8 cellular contexts compared by ENCODE assay signal in the genomic region with DNA sequence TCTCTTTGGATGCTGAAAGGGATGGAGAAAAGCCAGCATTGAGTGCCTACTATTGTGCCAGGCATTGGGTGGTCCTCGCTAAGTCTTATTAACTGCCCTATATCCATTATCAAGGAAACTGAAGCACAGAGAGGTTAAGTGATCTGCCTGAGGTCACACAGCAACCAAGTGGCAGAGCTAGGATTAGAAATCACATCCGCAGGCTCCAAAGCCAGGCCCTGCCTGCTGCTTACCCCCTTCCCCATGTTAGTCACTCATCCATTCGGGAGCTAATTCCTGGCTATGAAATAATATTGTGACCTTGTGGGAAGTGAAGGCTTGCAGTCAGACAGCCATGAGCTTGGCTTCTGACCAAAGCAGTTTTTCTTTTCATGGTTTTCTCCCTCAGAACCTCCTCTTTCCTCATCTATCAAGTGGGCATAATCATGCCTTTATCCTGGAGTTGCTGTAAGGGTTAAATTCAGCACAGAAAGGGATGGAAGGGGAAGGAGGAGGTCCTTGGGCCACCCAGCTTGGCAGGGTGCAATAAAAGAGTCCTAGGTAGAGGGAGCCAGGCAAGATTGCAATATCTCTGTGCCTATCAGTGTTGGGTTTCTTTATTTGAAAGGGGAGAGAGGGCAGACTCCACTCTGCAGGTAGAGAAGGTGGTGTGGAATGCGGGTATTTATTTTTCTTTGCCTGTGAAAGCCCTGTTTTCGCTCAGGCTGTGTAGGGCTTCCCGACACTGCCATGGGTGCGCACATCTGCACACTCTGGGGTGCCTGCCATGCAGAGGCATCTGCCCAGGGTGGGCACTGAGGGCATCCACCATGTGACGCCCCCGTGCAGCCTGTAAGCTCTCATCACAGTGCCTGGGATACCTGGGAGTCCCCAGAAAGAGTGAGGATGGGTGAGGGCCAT. TPM values are rescaled to one million over a fixed set of nuclear protein-coding genes. Genes with fewer than 3 reads are reported as not detected.
DNase-seq lines count a peak whose midpoint lies in the region; ATAC-seq, FAIRE-seq and TF ChIP-seq lines count a peak whose summit lies in the region.

No MANE protein-coding gene starts in this region.

- H3K79me2 ChIP-seq in HepG2 (ENCODE audit: insufficient read depth, low read length) = peaks cover 80% of the 10 kb centered on the region

- CTCF ChIA-PET in HepG2 (lab: Yijun Ruan, JAX; ENCODE audit: low intra/inter-chr PET ratio, low total read pairs) = no interaction called here

- no peak overlapping the region for H2AFZ ChIP-seq in HepG2 (ENCODE audit: low read length)
- H2AFZ ChIP-seq in mesenchymal stem cell (ENCODE audit: low read depth, low read length) = no peak overlapping the region

- H3K79me1 ChIP-seq in mesenchymal stem cell (replicated peaks; ENCODE audit: low read length, poor library complexity, severe bottlenecking) = peaks cover 17% of the 10 kb centered on the region

- no peak overlapping the region for H2BK5ac ChIP-seq in mesenchymal stem cell (ENCODE audit: low read depth, low read length, poor library complexity, severe bottlenecking)

- peak overlapping the region; percentile 74 to 87 (median 80); a peak in 5 of 6 replicates for H3K4me3 ChIP-seq in HepG2 (replicated peaks in 1 of 3; ENCODE audit: insufficient read depth in 1 of 3, low read depth in 2 of 3, low read length in 3 of 3)
- no peak overlapping the region for H3K4me3 ChIP-seq in right lobe of liver
- H3K4me3 ChIP-seq in mesenchymal stem cell (ENCODE audit: insufficient read depth in 1 of 2, low read depth in 1 of 2, low read length in 2 of 2) = no peak overlapping the region
- no peak overlapping the region for H3K4me3 ChIP-seq in uterus

- TF ChIP-seq RAD21 in HepG2 (CRISPR knock-in tag; IDR thresholded peaks at IDR 0.05) = no peak

- no peak for TF ChIP-seq POLR2A in HepG2 (IDR thresholded peaks at IDR 0.05; ENCODE audit: insufficient read depth in 1 of 2, low read depth in 2 of 2, low read length in 2 of 2)
- no peak for TF ChIP-seq POLR2A in right lobe of liver (IDR thresholded peaks at IDR 0.05)
- no peak for TF ChIP-seq POLR2A in uterus (IDR thresholded peaks at IDR 0.05)
- TF ChIP-seq POLR2A in GM18505 (IDR thresholded peaks at IDR 0.05; ENCODE audit: borderline replicate concordance, extremely low read depth, insufficient read depth, insufficient read length) = no peak

- H3K9me3 Mint-ChIP-seq in activated naive CD8-positive, alpha-beta T cell treated with anti-CD3 and anti-CD28 coated beads, Interleukin-2, amount 50 U/mL, for 24 hours = no peaks in the 10 kb centered on the region

- no peak overlapping the region for H2BK15ac ChIP-seq in mesenchymal stem cell (ENCODE audit: low read depth, poor library complexity, severe bottlenecking)

- H4K91ac ChIP-seq in mesenchymal stem cell (ENCODE audit: low read length) = peak overlapping the region; percentile 76

- no peak overlapping the region for H3K14ac ChIP-seq in mesenchymal stem cell (ENCODE audit: low read length in 2 of 2)

- no peak overlapping the region for H3K23ac ChIP-seq in mesenchymal stem cell (ENCODE audit: low read length in 2 of 2)

- H3K27me3 Mint-ChIP-seq in activated naive CD8-positive, alpha-beta T cell treated with anti-CD3 and anti-CD28 coated beads, Interleukin-2, amount 50 U/mL, for 24 hours = no peaks in the 10 kb centered on the region

- H3K4me1 Mint-ChIP-seq in activated naive CD8-positive, alpha-beta T cell treated with anti-CD3 and anti-CD28 coated beads, Interleukin-2, amount 50 U/mL, for 24 hours = peaks cover 72% of the 10 kb centered on the region

- TF ChIP-seq CTCF in HepG2 (CRISPR knock-in tag; IDR thresholded peaks at IDR 0.05) = no peak
- TF ChIP-seq CTCF in right lobe of liver (IDR thresholded peaks at IDR 0.05) = no peak
- no peak for TF ChIP-seq CTCF in uterus (IDR thresholded peaks at IDR 0.05)

- intact Hi-C loops in HepG2 (cut with micrococcal nuclease; ENCODE audit: unreplicated experiment) = no loop called here
- intact Hi-C loops in right lobe of liver (cut with DNase I) = no loop called here
- intact Hi-C loops in uterus (cut with DNase I; ENCODE audit: low total_unique reads) = loop anchor here (10.0 kb wide), 1 partner anchor 92 kb away; no protein-coding TSS in a partner anchor

- H3K27ac Mint-ChIP-seq in activated naive CD8-positive, alpha-beta T cell treated with anti-CD3 and anti-CD28 coated beads, Interleukin-2, amount 50 U/mL, for 24 hours = peak overlapping the region; percentile 84

- H3K27me3 ChIP-seq in HepG2 (ENCODE audit: control insufficient read depth in 1 of 2, insufficient read depth in 2 of 2, low read length in 2 of 2) (no peaks in the 10 kb centered on the region; a peak in 1 of 5 replicates), right lobe of liver (no peaks in the 10 kb centered on the region), mesenchymal stem cell (ENCODE audit: control insufficient read depth in 1 of 2, insufficient read depth in 1 of 2, low read length in 2 of 2) (no peaks in the 10 kb centered on the region), uterus (no peaks in the 10 kb centered on the region)

- 42% methylated on average over 5 of the region's 9 CpGs for WGBS in HepG2 (ENCODE audit: low lambda C conversion rate)
- WGBS in right lobe of liver (ENCODE audit: insufficient coverage, low coverage, low lambda C conversion rate, missing lambda C conversion rate) = 79% methylated on average over 4 of the region's 9 CpGs
- WGBS in mesenchymal stem cell = 76% methylated on average over 8 of the region's 9 CpGs

- no peak overlapping the region for H2BK120ac ChIP-seq in mesenchymal stem cell (ENCODE audit: low read depth, low read length)

- no peaks in the 10 kb centered on the region for H3K36me3 Mint-ChIP-seq in activated naive CD8-positive, alpha-beta T cell treated with anti-CD3 and anti-CD28 coated beads, Interleukin-2, amount 50 U/mL, for 24 hours (ENCODE audit: low read depth)

- peak overlapping the region; percentile 31 for H2AK5ac ChIP-seq in mesenchymal stem cell (ENCODE audit: low read length, severe bottlenecking)

- peak overlapping the region; percentile 86 to 91 for H3K4ac ChIP-seq in mesenchymal stem cell (ENCODE audit: low read depth in 1 of 2, low read length in 2 of 2)

- H4K20me1 ChIP-seq in HepG2 (ENCODE audit: insufficient read depth, low read length) = peaks cover 12% of the 10 kb centered on the region; the same call in 1 of the 2 replicates

- H3K4me1 ChIP-seq in HepG2 (ENCODE audit: insufficient read depth, low read length) = peaks cover 75% of the 10 kb centered on the region
- peaks cover 0 to 48% (median 18%) of the 10 kb centered on the region in 4 donors for H3K4me1 ChIP-seq in right lobe of liver
- H3K4me1 ChIP-seq in mesenchymal stem cell (ENCODE audit: control insufficient read depth, insufficient read depth, low read depth, low read length) = peaks cover 43% of the 10 kb centered on the region
- H3K4me1 ChIP-seq in uterus = peaks cover 10 to 37% of the 10 kb centered on the region in 2 donors

- H3K27ac ChIP-seq in HepG2 (ENCODE audit: extremely low read length, insufficient read depth, low read length) (peak overlapping the region; percentile 93), right lobe of liver (peak overlapping the region in 1 of 3 donors; percentile 95), mesenchymal stem cell (ENCODE audit: low read length, poor library complexity, severe bottlenecking) (no peak overlapping the region), uterus (peak overlapping the region; percentile 90 to 99)

- POLR2A ChIA-PET in HepG2 (lab: Yijun Ruan, JAX) = interaction anchor here (1.0 to 3.9 kb wide), 10 partner anchors 10 to 144 kb away, joined by 3 to 45 read pairs (median 6); a partner anchor contains a TSS

- H4K8ac ChIP-seq in mesenchymal stem cell (ENCODE audit: low read length) = peak overlapping the region; percentile 98

- DNase-seq in HepG2 (ENCODE audit: low spot score) (peak; percentile 52), right lobe of liver (no peak), mesenchymal stem cell (no peak), uterus (no peak), OCI-M2 (lab: John Stamatoyannopoulos, UW; ENCODE audit: unreplicated experiment) (no peak)
- DNase-seq in activated naive CD8-positive, alpha-beta T cell treated with anti-CD3 and anti-CD28 coated beads, Interleukin-2, amount 50 U/mL, for 24 hours = no peak

- H3K4me2 ChIP-seq in HepG2 (ENCODE audit: low read depth, low read length) (peak overlapping the region; percentile 98), mesenchymal stem cell (ENCODE audit: low read length, poor library complexity, severe bottlenecking) (no peak overlapping the region)

- peak; percentile 8 for FAIRE-seq in HepG2 (lab: Jason Lieb, UNC)

- in situ Hi-C loops in HepG2 (cut with HindIII; ENCODE audit: extremely low pct_ligation_motif_present, low pct_unique_long_range_greater_than_20kb) = no loop called here

- H3K9me3 ChIP-seq in HepG2 (ENCODE audit: low read length) = no peaks in the 10 kb centered on the region
- H3K9me3 ChIP-seq in right lobe of liver = no peaks in the 10 kb centered on the region
- H3K9me3 ChIP-seq in mesenchymal stem cell (ENCODE audit: control insufficient read depth, low read length) = no peaks in the 10 kb centered on the region
- no peaks in the 10 kb centered on the region for H3K9me3 ChIP-seq in uterus

- BruUV-seq in HepG2 (replicated peaks; lab: Mats Ljungman, UMichigan) = no TSS peak

- H3K4me3 Mint-ChIP-seq in activated naive CD8-positive, alpha-beta T cell treated with anti-CD3 and anti-CD28 coated beads, Interleukin-2, amount 50 U/mL, for 24 hours = no peak overlapping the region

- H3K9ac ChIP-seq in HepG2 (ENCODE audit: insufficient read depth, low read depth, low read length) = peak overlapping the region; percentile 82
- peak overlapping the region; percentile 23 for H3K9ac ChIP-seq in mesenchymal stem cell (ENCODE audit: low read length)

- H3K18ac ChIP-seq in mesenchymal stem cell (ENCODE audit: low read depth in 1 of 2, low read length in 2 of 2) = peak overlapping the region; percentile 76 to 98

- no peaks in the 10 kb centered on the region for H3K36me3 ChIP-seq in HepG2 (replicated peaks in 1 of 2; ENCODE audit: control insufficient read depth in 1 of 2, insufficient read depth in 2 of 2, low read length in 2 of 2)
- H3K36me3 ChIP-seq in right lobe of liver = no peaks in the 10 kb centered on the region
- peaks cover 0 to under 1% of the 10 kb centered on the region in 2 experiments for H3K36me3 ChIP-seq in mesenchymal stem cell (ENCODE audit: control insufficient read depth in 1 of 2, insufficient read depth in 2 of 2, low read depth in 1 of 2, low read length in 2 of 2)
- no peaks in the 10 kb centered on the region for H3K36me3 ChIP-seq in uterus

- ATAC-seq in HepG2 (peak; percentile 8), right lobe of liver (no peak), GM18505 (IDR thresholded peaks at IDR 0.05; ENCODE audit: unreplicated experiment) (no peak), HG02571 (IDR thresholded peaks at IDR 0.05; ENCODE audit: unreplicated experiment) (no peak)
- ATAC-seq in activated naive CD8-positive, alpha-beta T cell treated with anti-CD3 and anti-CD28 coated beads, Interleukin-2, amount 50 U/mL, for 24 hours = no peak

- H2BK12ac ChIP-seq in mesenchymal stem cell (ENCODE audit: low read length in 2 of 2) = peak overlapping the region; percentile 31 to 93

- TF ChIP-seq EP300 in HepG2 (IDR thresholded peaks at IDR 0.05; ENCODE audit: low read depth in 2 of 2, low read length in 2 of 2) = no peak
- TF ChIP-seq EP300 in HepG2 (CRISPR knock-in tag; IDR thresholded peaks at IDR 0.05; ENCODE audit: borderline replicate concordance) = no peak

RNA-seq across cellular contexts. Expression of a gene that starts 11.3 kb away (rescaled TPM):
- total RNA-seq in HepG2 (2016; rRNA removed; fragmentation: Illumina TruSeq; extraction: Trizol) (5.1 and 5.2 TPM in 2 replicates), right lobe of liver (10 to 100 TPM in 2 of 6 experiments, 1 to 10 TPM in 4; 6.1 to 14.5 (median 8.4) TPM), uterus (10 to 100 TPM in 3 of 4 donors, 1 to 10 TPM in 1; 10.0 to 66.1 (median 15.3) TPM)
- total RNA-seq in HepG2 (2016; cell fraction: cytosol; rRNA removed; fragmentation: Illumina TruSeq; extraction: Trizol; ENCODE audit: low read depth) = 2.6 and 3.4 TPM in 2 replicates
- 5.2 and 5.4 TPM in 2 replicates for total RNA-seq in HepG2 (2016; cell fraction: insoluble cytoplasmic fraction; rRNA removed; fragmentation: Illumina TruSeq; extraction: Trizol)
- 4.3 and 5.6 TPM in 2 replicates for total RNA-seq in HepG2 (2016; cell fraction: membrane; rRNA removed; fragmentation: Illumina TruSeq; extraction: Trizol)
- 7.2 and 9.2 TPM in 2 replicates for total RNA-seq in HepG2 (2016; cell fraction: nucleus; rRNA removed; fragmentation: Illumina TruSeq; extraction: Trizol)
- polyA plus RNA-seq in HepG2 (2011; rRNA removed) = 3.4 and 3.9 TPM in 2 replicates
- 1.9 and 2.7 TPM in 2 replicates for polyA plus RNA-seq in HepG2 (2011; cell fraction: cytosol; rRNA removed)
- polyA plus RNA-seq in HepG2 (2011; cell fraction: nucleus; rRNA removed) = 15.5 and 22.7 TPM in 2 replicates
- polyA plus RNA-seq in HepG2 (2012) = 6.0 and 9.1 TPM in 2 replicates
- 3.8 and 4.7 TPM in 2 replicates for polyA plus RNA-seq in HepG2 (2016; cell fraction: cytosol; fragmentation: Illumina TruSeq; extraction: Trizol; ENCODE audit: low read depth)
- 8.3 and 10.1 TPM in 2 replicates for polyA plus RNA-seq in HepG2 (2016; cell fraction: insoluble cytoplasmic fraction; fragmentation: Illumina TruSeq; extraction: Trizol; ENCODE audit: low read depth)
- 5.1 and 5.2 TPM in 2 replicates for polyA plus RNA-seq in HepG2 (2016; cell fraction: membrane; fragmentation: Illumina TruSeq; extraction: Trizol; ENCODE audit: low read depth)
- polyA plus RNA-seq in HepG2 (2016; cell fraction: nucleus; fragmentation: Illumina TruSeq; extraction: Trizol; ENCODE audit: insufficient read depth, low read depth) = 24.6 and 26.3 TPM in 2 replicates
- 7.4 and 12.2 TPM in 2 replicates for polyA minus RNA-seq in HepG2 (2011; rRNA and poly(A)+ RNA removed; ENCODE audit: low replicate concordance)
- 6.2 and 6.7 TPM in 2 replicates for polyA minus RNA-seq in HepG2 (2011; cell fraction: cytosol; rRNA and poly(A)+ RNA removed)
- 9.0 and 12.1 TPM in 2 replicates for polyA minus RNA-seq in HepG2 (2011; cell fraction: nucleus; rRNA and poly(A)+ RNA removed)
- polyA plus RNA-seq in mesenchymal stem cell (2013, experiment 1 of 2) = 24.1 TPM
- polyA plus RNA-seq in mesenchymal stem cell (2013, experiment 2 of 2) = 22.8 TPM

Comparison
In these comparisons a context has a peak if more than half of its experiments do, and no peak if none do; other contexts are left out.
1. H3K4me3 ChIP-seq: peak in HepG2 (3 of 3); none in right lobe of liver (0 of 3), mesenchymal stem cell (0 of 2) and uterus (0 of 2).